26 cellular contexts compared by ENCODE assay signal in genomic region chrX:110646386-110646785, GRCh38.
"Had no signal": no experiment of that assay in that cellular context is flagged by ENCODE, and none has a peak within 500 bp of the region (broad histone marks: within the 10 kb centered on the region; RNA-seq: fewer than 3 reads in every experiment).

No MANE protein-coding gene starts in this region.

- H3K4me3 ChIP-seq: colonic mucosa, esophagus squamous epithelium, gastrocnemius medialis, heart right ventricle, left lung, lower lobe of right lung, mucosa of descending colon had no signal

- FAIRE-seq: endometrium, islet of Langerhans, keratinocyte had no signal

- H3K27me3 ChIP-seq: colonic mucosa, esophagus squamous epithelium, gastrocnemius medialis, left lung had no signal

- H3K36me3 ChIP-seq: colonic mucosa, esophagus squamous epithelium, gastrocnemius medialis, heart right ventricle, left lung, lower lobe of right lung had no signal

- H3K27ac ChIP-seq: colonic mucosa, epithelial cell of prostate, esophagus squamous epithelium, gastrocnemius medialis, heart right ventricle, left lung, lower lobe of right lung had no signal

- H3K4me1 ChIP-seq: colonic mucosa, esophagus squamous epithelium, gastrocnemius medialis, heart right ventricle, left lung, lower lobe of right lung had no signal

- H3K9me3 ChIP-seq: colonic mucosa, esophagus squamous epithelium, gastrocnemius medialis, left lung, lower lobe of right lung, mucosa of descending colon had no signal

- DNase-seq: colonic mucosa; cortex of kidney; effector CD8-positive, alpha-beta T cell; effector memory CD8-positive, alpha-beta T cell; endodermal cell; erythroblast; esophagus squamous epithelium; foreskin fibroblast; foreskin melanocyte; gastrocnemius medialis; glutamatergic neuron; head of caudate nucleus; heart right ventricle; hippocampal formation; left cardiac atrium; left lung; left ventricle myocardium superior; lower lobe of right lung; mesenchymal stem cell; mucosa of descending colon; naive B cell had no signal

- ATAC-seq: effector memory CD8-positive, alpha-beta T cell; esophagus mucosa; gastrocnemius medialis; heart right ventricle; left cardiac atrium; left lung; left ventricle myocardium superior; lower lobe of right lung; mucosa of descending colon had no signal
